ENCODE assay signal across 7 cellular contexts in genomic region chr7:64787295-64787694, GRCh38.
"Had no signal": no experiment of that assay in that cellular context is flagged by ENCODE, and none has a peak within 500 bp of the region (broad histone marks: within the 10 kb centered on the region; RNA-seq: fewer than 3 reads in every experiment).

No MANE protein-coding gene starts in this region.

- H3K36me3 Mint-ChIP-seq: IgD-negative memory B cell had no signal

- H3K9me3 Mint-ChIP-seq: HFFc6 had no signal

- H3K27me3 Mint-ChIP-seq: IgD-negative memory B cell had no signal

- ATAC-seq: HCT116, HepG2 had no signal

- H3K27ac Mint-ChIP-seq: HFFc6, IgD-negative memory B cell had no signal

- H3K4me3 Mint-ChIP-seq: HFFc6 had no signal

- DNase-seq: GM23248, GOT3, H7, HFFc6 had no signal
